ENCODE assay signal across 1 cellular context in the genomic region with DNA sequence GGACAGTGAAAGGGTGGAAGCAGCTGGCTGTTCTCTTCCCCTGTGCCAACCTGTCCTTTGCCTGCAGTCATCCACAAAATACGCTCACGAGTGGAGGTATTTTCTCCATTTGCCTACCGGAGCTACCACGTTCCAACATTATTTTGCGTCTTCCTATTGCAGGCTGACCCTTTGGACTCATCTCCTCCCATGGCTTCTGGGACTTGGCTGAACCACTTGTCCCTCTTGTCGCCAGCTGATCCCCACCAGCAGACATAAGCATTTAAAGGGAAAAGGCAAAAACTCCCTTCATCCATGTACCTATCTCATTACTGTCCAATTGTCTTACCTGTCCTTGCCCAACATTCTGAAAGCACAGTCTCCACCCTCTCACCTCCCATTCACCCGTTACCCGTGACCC.
TF ChIP-seq lines count a peak whose summit lies in the region.

No MANE protein-coding gene starts in this region.

TF ChIP-seq in HepG2, 621 proteins besides CTCF, POLR2A, EP300 and RAD21 (continued from another document):
- TF ChIP-seq MIER2 (CRISPR knock-in tag; IDR thresholded peaks at IDR 0.05) (no peak), SALL1 (CRISPR knock-in tag; IDR thresholded peaks at IDR 0.05) (peak; percentile 11; the same call in 1 of the 2 replicates), GZF1 (CRISPR knock-in tag; IDR thresholded peaks at IDR 0.05) (no peak), RBFOX2 (IDR thresholded peaks at IDR 0.05; ENCODE audit: low read depth, low read length) (no peak), ZFP37 (CRISPR knock-in tag; IDR thresholded peaks at IDR 0.05; ENCODE audit: borderline replicate concordance) (no peak)
